8 cellular contexts compared by ENCODE assay signal in genomic region chr4:83074086-83074704, GRCh38. TPM values are rescaled to one million over a fixed set of nuclear protein-coding genes. Genes with fewer than 3 reads are reported as not detected.
A peak's percentile ranks its signal among the peaks of the same experiment; 100 is the strongest.
DNase-seq lines count a peak whose midpoint lies in the region; ATAC-seq, FAIRE-seq and TF ChIP-seq lines count a peak whose summit lies in the region.

No MANE protein-coding gene starts in this region.

- intact Hi-C loops in stomach (cut with DNase I; ENCODE audit: low total_unique reads) = loop anchor here (10.0 kb wide), 1 partner anchor 181 kb away; no protein-coding TSS in a partner anchor

- 77% methylated on average over 9 to 10 of the region's 10 CpGs for WGBS in lung, 2 donors
- 70 to 79% (median 75%) methylated on average over 9 to 10 of the region's 10 CpGs for WGBS in stomach, 5 donors

- H3K9me3 ChIP-seq in lung (ENCODE audit: control insufficient read depth in 2 of 2, insufficient read depth in 1 of 2, low read length in 1 of 2) = no peaks in the 10 kb centered on the region
- no peaks in the 10 kb centered on the region for H3K9me3 ChIP-seq in stomach

- no peaks in the 10 kb centered on the region for H3K27me3 ChIP-seq in lung (ENCODE audit: control insufficient read depth, insufficient read depth)
- H3K27me3 ChIP-seq in stomach = no peaks in the 10 kb centered on the region

- TF ChIP-seq EP300 in stomach (IDR thresholded peaks at IDR 0.05) = no peak

- peak; percentile 88 for TF ChIP-seq CTCF in AG10803 (conservative IDR thresholded peaks at IDR 0.05; ENCODE audit: low read length)
- peak; percentile 61 for TF ChIP-seq CTCF in lung (IDR thresholded peaks at IDR 0.05; ENCODE audit: control extremely low read depth, extremely low read depth)
- peak in 5 of 7 experiments; percentile 50 to 69 (median 63) for TF ChIP-seq CTCF in stomach (IDR thresholded peaks at IDR 0.05)

- ATAC-seq in GM18498 (IDR thresholded peaks at IDR 0.05; ENCODE audit: unreplicated experiment) (peak; percentile 88), HG02938 (IDR thresholded peaks at IDR 0.05; ENCODE audit: unreplicated experiment) (peak; percentile 89), lung (ENCODE audit: insufficient read depth, low FRiP score) (peak; percentile 72)

- H3K36me3 ChIP-seq in lung (ENCODE audit: control insufficient read depth in 2 of 2, insufficient read depth in 2 of 2, low read length in 2 of 2) = peaks cover 12 to 22% of the 10 kb centered on the region in 2 donors
- peaks cover 4 to 72% (median 68%) of the 10 kb centered on the region in 4 donors for H3K36me3 ChIP-seq in stomach

- no peak for TF ChIP-seq POLR2A in stomach (IDR thresholded peaks at IDR 0.05)

- H3K4me3 ChIP-seq in AG10803 (ENCODE audit: low read length) (no peak overlapping the region), lung (no peak overlapping the region), stomach (no peak overlapping the region)

- peak; percentile 91 for DNase-seq in AG10803 (ENCODE audit: low read depth)
- DNase-seq in NCI-H187 treated with DMSO at 0.1 percent for 48 hours (lab: John Stamatoyannopoulos, UW) = peak; percentile 42
- peak; percentile 20 for DNase-seq in T-helper 9 cell
- DNase-seq in lung (ENCODE audit: low spot score) = peak; percentile 36
- no peak for DNase-seq in stomach

- H3K4me1 ChIP-seq in lung (ENCODE audit: control insufficient read depth in 2 of 2, insufficient read depth in 2 of 2, low read length in 2 of 2) = no peaks in the 10 kb centered on the region
- H3K4me1 ChIP-seq in stomach = peaks cover 0 to 5% (median 2%) of the 10 kb centered on the region in 4 donors

- FAIRE-seq in colon (lab: Jason Lieb, UNC) = peak; percentile 88

- H3K27ac ChIP-seq in lung (ENCODE audit: low read depth in 1 of 2, low read length in 1 of 2) (no peak overlapping the region), stomach (no peak overlapping the region)

RNA-seq across cellular contexts. Expression of gene COPS4, which starts 39.2 kb away (rescaled TPM):
- total RNA-seq in lung (10 to 100 TPM; 26.3 to 55.3 TPM), stomach (100 to 1,000 TPM in 2 of 5 donors, 10 to 100 TPM in 2, 1 to 10 TPM in 1; 1.7 to 302 (median 50.4) TPM)
- polyA plus RNA-seq in lung (10 to 100 TPM; 15.3 to 28.1 TPM), stomach (10 to 100 TPM; 19.5 to 34.1 (median 22.8) TPM)

RNA-seq across cellular contexts. Expression of gene PLAC8, which starts 40.3 kb away (rescaled TPM):
- 10 to 100 TPM; 70.5 to 72.4 TPM for total RNA-seq in lung
- 100 to 1,000 TPM in 1 of 2 donors, 10 to 100 TPM in 1; 53.8 to 115 TPM for polyA plus RNA-seq in lung
- 100 to 1,000 TPM in 1 of 5 donors, 10 to 100 TPM in 4; 10.5 to 265 (median 24.9) TPM for total RNA-seq in stomach
- polyA plus RNA-seq in stomach = 100 to 1,000 TPM in 1 of 3 donors, 10 to 100 TPM in 2; 46.9 to 372 (median 47.6) TPM
